Comparison of ENCODE assay signal across 1 cellular context in the genomic region with DNA sequence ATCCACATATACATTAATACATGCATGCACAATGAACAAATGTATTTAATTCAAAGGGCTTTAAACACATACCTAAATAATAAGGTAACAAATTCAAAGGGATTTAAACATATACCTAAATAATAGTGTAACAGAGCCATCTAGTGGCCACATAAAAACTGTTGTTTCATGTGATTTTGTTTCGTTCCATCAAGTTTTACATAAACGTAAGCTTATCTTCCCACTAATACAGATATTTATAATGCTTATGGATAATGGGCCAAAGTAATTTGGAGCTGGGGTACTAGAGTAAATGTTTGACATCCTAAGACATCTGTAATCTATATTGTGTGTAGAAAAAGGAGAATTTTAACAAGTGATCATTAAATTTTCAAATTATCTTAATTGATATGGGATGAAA.
TF ChIP-seq lines count a peak whose summit lies in the region.

No MANE protein-coding gene starts in this region.

TF ChIP-seq in Ishikawa, 13 proteins besides CTCF, POLR2A, EP300 and RAD21:
- TF ChIP-seq, protein P1, sequence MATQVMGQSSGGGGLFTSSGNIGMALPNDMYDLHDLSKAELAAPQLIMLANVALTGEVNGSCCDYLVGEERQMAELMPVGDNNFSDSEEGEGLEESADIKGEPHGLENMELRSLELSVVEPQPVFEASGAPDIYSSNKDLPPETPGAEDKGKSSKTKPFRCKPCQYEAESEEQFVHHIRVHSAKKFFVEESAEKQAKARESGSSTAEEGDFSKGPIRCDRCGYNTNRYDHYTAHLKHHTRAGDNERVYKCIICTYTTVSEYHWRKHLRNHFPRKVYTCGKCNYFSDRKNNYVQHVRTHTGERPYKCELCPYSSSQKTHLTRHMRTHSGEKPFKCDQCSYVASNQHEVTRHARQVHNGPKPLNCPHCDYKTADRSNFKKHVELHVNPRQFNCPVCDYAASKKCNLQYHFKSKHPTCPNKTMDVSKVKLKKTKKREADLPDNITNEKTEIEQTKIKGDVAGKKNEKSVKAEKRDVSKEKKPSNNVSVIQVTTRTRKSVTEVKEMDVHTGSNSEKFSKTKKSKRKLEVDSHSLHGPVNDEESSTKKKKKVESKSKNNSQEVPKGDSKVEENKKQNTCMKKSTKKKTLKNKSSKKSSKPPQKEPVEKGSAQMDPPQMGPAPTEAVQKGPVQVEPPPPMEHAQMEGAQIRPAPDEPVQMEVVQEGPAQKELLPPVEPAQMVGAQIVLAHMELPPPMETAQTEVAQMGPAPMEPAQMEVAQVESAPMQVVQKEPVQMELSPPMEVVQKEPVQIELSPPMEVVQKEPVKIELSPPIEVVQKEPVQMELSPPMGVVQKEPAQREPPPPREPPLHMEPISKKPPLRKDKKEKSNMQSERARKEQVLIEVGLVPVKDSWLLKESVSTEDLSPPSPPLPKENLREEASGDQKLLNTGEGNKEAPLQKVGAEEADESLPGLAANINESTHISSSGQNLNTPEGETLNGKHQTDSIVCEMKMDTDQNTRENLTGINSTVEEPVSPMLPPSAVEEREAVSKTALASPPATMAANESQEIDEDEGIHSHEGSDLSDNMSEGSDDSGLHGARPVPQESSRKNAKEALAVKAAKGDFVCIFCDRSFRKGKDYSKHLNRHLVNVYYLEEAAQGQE (IDR thresholded peaks at IDR 0.05; ENCODE audit: low read depth): no peak
- no peak for TF ChIP-seq TAF1 (IDR thresholded peaks at IDR 0.05; ENCODE audit: low read depth)
- TF ChIP-seq TEAD4 (IDR thresholded peaks at IDR 0.05): no peak
- TF ChIP-seq, protein P2, sequence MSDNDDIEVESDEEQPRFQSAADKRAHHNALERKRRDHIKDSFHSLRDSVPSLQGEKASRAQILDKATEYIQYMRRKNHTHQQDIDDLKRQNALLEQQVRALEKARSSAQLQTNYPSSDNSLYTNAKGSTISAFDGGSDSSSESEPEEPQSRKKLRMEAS (IDR thresholded peaks at IDR 0.05): no peak
- no peak for TF ChIP-seq ZBTB7A (IDR thresholded peaks at IDR 0.05; ENCODE audit: low read depth)
- TF ChIP-seq FOXM1 (IDR thresholded peaks at IDR 0.05; ENCODE audit: borderline replicate concordance, low read depth): no peak
- no peak for TF ChIP-seq TCF12 (IDR thresholded peaks at IDR 0.05; ENCODE audit: low read depth)
- no peak for TF ChIP-seq YY1 (IDR thresholded peaks at IDR 0.05; ENCODE audit: low read depth)
- TF ChIP-seq, protein P3, sequence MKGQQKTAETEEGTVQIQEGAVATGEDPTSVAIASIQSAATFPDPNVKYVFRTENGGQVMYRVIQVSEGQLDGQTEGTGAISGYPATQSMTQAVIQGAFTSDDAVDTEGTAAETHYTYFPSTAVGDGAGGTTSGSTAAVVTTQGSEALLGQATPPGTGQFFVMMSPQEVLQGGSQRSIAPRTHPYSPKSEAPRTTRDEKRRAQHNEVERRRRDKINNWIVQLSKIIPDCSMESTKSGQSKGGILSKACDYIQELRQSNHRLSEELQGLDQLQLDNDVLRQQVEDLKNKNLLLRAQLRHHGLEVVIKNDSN (IDR thresholded peaks at IDR 0.05): no peak
- no peak for TF ChIP-seq EGR1 (IDR thresholded peaks at IDR 0.05)
- TF ChIP-seq NFIC (IDR thresholded peaks at IDR 0.05): no peak
- TF ChIP-seq CREB1 (IDR thresholded peaks at IDR 0.05; ENCODE audit: low read depth): no peak
- no peak for TF ChIP-seq CEBPB (IDR thresholded peaks at IDR 0.05)
